Comparison of ENCODE assay signal across 15 cellular contexts in the genomic region with DNA sequence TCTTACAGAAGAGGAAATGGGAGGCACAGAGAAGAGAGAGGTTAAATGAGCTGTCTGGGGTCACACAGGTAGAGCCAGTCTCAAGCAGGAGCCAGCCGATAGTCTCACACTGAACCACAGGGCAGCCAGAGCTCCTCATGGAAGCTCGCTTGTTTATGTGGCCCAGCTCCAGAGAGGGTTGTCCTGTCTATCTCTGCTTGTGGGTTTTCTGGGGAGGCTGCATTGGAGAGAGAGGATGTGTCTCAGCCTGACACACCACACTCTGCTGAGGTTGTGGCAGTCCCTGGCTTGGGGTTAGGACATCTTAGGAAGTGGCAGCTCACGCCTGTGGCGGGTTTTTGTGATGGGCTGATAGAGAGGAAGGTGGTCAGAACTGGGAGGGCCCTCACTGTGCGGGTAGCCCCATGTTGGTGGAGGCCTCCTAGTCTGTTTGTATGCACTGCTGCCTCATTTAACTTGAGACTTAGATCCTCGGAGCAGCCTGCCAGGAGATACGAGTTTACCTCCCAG. TPM values are rescaled to one million over a fixed set of nuclear protein-coding genes. Genes with fewer than 3 reads are reported as not detected.
"Had no signal": no experiment of that assay in that cellular context is flagged by ENCODE, and none has a peak within 500 bp of the region (broad histone marks: within the 10 kb centered on the region; RNA-seq: fewer than 3 reads in every experiment).

No MANE protein-coding gene starts in this region.

- H3K4me3 ChIP-seq: body of pancreas, prostate gland, right lobe of liver had no signal

- H3K4me3 Mint-ChIP-seq: activated T-helper 1 cell treated with anti-CD3 and anti-CD28 coated beads, Interleukin-12 subunit alpha, Interleukin-12 subunit beta, Interleukin-2, Interleukin-4 antibody, amounts not matched to agents 30 ng/mL and 10 ng/mL and 1 ng/mL, durations not matched to agents 14 hours and 24 hours and 36 hours; central memory CD8-positive, alpha-beta T cell; T-helper 1 cell treated with Interleukin-12 subunit alpha and Interleukin-12 subunit beta and Interleukin-4 antibody, amounts not matched to agents 30 μg/mL and 1 μg/mL, for 36 hours had no signal

- H3K27me3 ChIP-seq: body of pancreas, right lobe of liver had no signal

- H3K36me3 ChIP-seq: prostate gland, right lobe of liver had no signal

- ATAC-seq: body of pancreas, right lobe of liver had no signal

- H3K9me3 Mint-ChIP-seq: activated T-helper 1 cell treated with anti-CD3 and anti-CD28 coated beads, Interleukin-12 subunit alpha, Interleukin-12 subunit beta, Interleukin-2, Interleukin-4 antibody, amounts not matched to agents 30 ng/mL and 10 ng/mL and 1 ng/mL, durations not matched to agents 14 hours and 24 hours and 36 hours; central memory CD8-positive, alpha-beta T cell; T-helper 1 cell treated with Interleukin-12 subunit alpha and Interleukin-12 subunit beta and Interleukin-4 antibody, amounts not matched to agents 30 μg/mL and 1 μg/mL, for 36 hours had no signal

- H3K9me3 ChIP-seq: body of pancreas, prostate gland, right lobe of liver had no signal

- DNase-seq: activated CD4-positive, CD25-positive, alpha-beta regulatory T cell; activated naive CD4-positive, alpha-beta T cell; body of pancreas; cortex of kidney; effector CD8-positive, alpha-beta T cell; kidney glomerular epithelial cell; occipital lobe; right lobe of liver; stimulated activated CD4-positive, alpha-beta T cell treated with anti-CD3 and anti-CD28 coated beads, Interleukin-12 subunit alpha, Interleukin-12 subunit beta, amount 100 ng/mL, for 4 hours; stimulated activated naive CD4-positive, alpha-beta T cell; substantia nigra had no signal

- H3K4me1 ChIP-seq: prostate gland, right lobe of liver had no signal

- H3K27ac Mint-ChIP-seq: activated T-helper 1 cell treated with anti-CD3 and anti-CD28 coated beads, Interleukin-12 subunit alpha, Interleukin-12 subunit beta, Interleukin-2, Interleukin-4 antibody, amounts not matched to agents 30 ng/mL and 10 ng/mL and 1 ng/mL, durations not matched to agents 14 hours and 24 hours and 36 hours; T-helper 1 cell treated with Interleukin-12 subunit alpha and Interleukin-12 subunit beta and Interleukin-4 antibody, amounts not matched to agents 30 μg/mL and 1 μg/mL, for 36 hours had no signal

- H3K27ac ChIP-seq: body of pancreas, prostate gland, right lobe of liver had no signal

RNA-seq across cellular contexts. Expression of gene TCF7L1, which starts 52.3 kb away (rescaled TPM):
- total RNA-seq: activated T-helper 1 cell treated with anti-CD3 and anti-CD28 coated beads, Interleukin-12 subunit alpha, Interleukin-12 subunit beta, Interleukin-2, Interleukin-4 antibody, amounts not matched to agents 30 ng/mL and 10 ng/mL and 1 ng/mL, durations not matched to agents 14 hours and 24 hours and 36 hours had no signal
